ENCODE assay signal across 8 cellular contexts in genomic region chr16:680625-680945, GRCh38. TPM values are rescaled to one million over a fixed set of nuclear protein-coding genes. Genes with fewer than 3 reads are reported as not detected.
DNase-seq lines count a peak whose midpoint lies in the region; ATAC-seq lines count a peak whose summit lies in the region.

No MANE protein-coding gene starts in this region.

- ATAC-seq in activated T-helper 17 cell treated with anti-CD3 and anti-CD28 coated beads, Interleukin-2, amount 50 U/mL, for 72 hours (replicated peaks), result no peak
- ATAC-seq in GM21576 (IDR thresholded peaks at IDR 0.05; ENCODE audit: unreplicated experiment), result no peak

- peak overlapping the region; percentile 93 for H3K27ac ChIP-seq in substantia nigra (ENCODE audit: low read depth, low read length, poor library complexity, severe bottlenecking)

- DNase-seq in T-helper 1 cell, result no peak
- DNase-seq in immature natural killer cell, result no peak
- DNase-seq in substantia nigra (lab: John Stamatoyannopoulos, UW), result no peak
- DNase-seq in NCI-H510A treated with DMSO at 0.1 percent for 48 hours (lab: John Stamatoyannopoulos, UW), result no peak
- no peak for DNase-seq in DMS79 treated with DMSO at 0.1 percent for 48 hours (lab: John Stamatoyannopoulos, UW)

- peak overlapping the region; percentile 82 for H3K4me3 Mint-ChIP-seq in T-helper 1 cell treated with Interleukin-12 subunit alpha and Interleukin-12 subunit beta and Interleukin-4 antibody, amounts not matched to agents 30 μg/mL and 1 μg/mL, for 36 hours
- peak overlapping the region; percentile 73 for H3K4me3 Mint-ChIP-seq in activated T-helper 17 cell treated with anti-CD3 and anti-CD28 coated beads, Interleukin-2, amount 50 U/mL, for 72 hours
- H3K4me3 Mint-ChIP-seq in immature natural killer cell, result peak overlapping the region; percentile 59 to 81 (median 65)

- H3K4me1 Mint-ChIP-seq in T-helper 1 cell treated with Interleukin-12 subunit alpha and Interleukin-12 subunit beta and Interleukin-4 antibody, amounts not matched to agents 30 μg/mL and 1 μg/mL, for 36 hours (ENCODE audit: low read depth), result peaks cover 13% of the 10 kb centered on the region
- peaks cover 4% of the 10 kb centered on the region for H3K4me1 Mint-ChIP-seq in activated T-helper 17 cell treated with anti-CD3 and anti-CD28 coated beads, Interleukin-2, amount 50 U/mL, for 72 hours
- peaks cover 11 to 21% of the 10 kb centered on the region in 2 donors for H3K4me1 Mint-ChIP-seq in immature natural killer cell

- H3K36me3 Mint-ChIP-seq in T-helper 1 cell treated with Interleukin-12 subunit alpha and Interleukin-12 subunit beta and Interleukin-4 antibody, amounts not matched to agents 30 μg/mL and 1 μg/mL, for 36 hours (ENCODE audit: low read depth), result peaks cover 8% of the 10 kb centered on the region
- peaks cover 29% of the 10 kb centered on the region for H3K36me3 Mint-ChIP-seq in activated T-helper 17 cell treated with anti-CD3 and anti-CD28 coated beads, Interleukin-2, amount 50 U/mL, for 72 hours (ENCODE audit: low read depth)
- peaks cover 0 to 2% (median 0%) of the 10 kb centered on the region in 3 donors for H3K36me3 Mint-ChIP-seq in immature natural killer cell

- no peak overlapping the region for H3K27ac Mint-ChIP-seq in T-helper 1 cell treated with Interleukin-12 subunit alpha and Interleukin-12 subunit beta and Interleukin-4 antibody, amounts not matched to agents 30 μg/mL and 1 μg/mL, for 36 hours
- H3K27ac Mint-ChIP-seq in activated T-helper 17 cell treated with anti-CD3 and anti-CD28 coated beads, Interleukin-2, amount 50 U/mL, for 72 hours, result no peak overlapping the region
- peak overlapping the region in 1 of 6 donors; percentile 72 for H3K27ac Mint-ChIP-seq in immature natural killer cell

- H3K27me3 Mint-ChIP-seq in T-helper 1 cell treated with Interleukin-12 subunit alpha and Interleukin-12 subunit beta and Interleukin-4 antibody, amounts not matched to agents 30 μg/mL and 1 μg/mL, for 36 hours (ENCODE audit: low read depth), result no peaks in the 10 kb centered on the region
- H3K27me3 Mint-ChIP-seq in activated T-helper 17 cell treated with anti-CD3 and anti-CD28 coated beads, Interleukin-2, amount 50 U/mL, for 72 hours, result no peaks in the 10 kb centered on the region
- peaks cover 4 to 7% (median 7%) of the 10 kb centered on the region in 3 donors for H3K27me3 Mint-ChIP-seq in immature natural killer cell (ENCODE audit: low read depth in 3 of 3)

- no peaks in the 10 kb centered on the region for H3K9me3 Mint-ChIP-seq in T-helper 1 cell treated with Interleukin-12 subunit alpha and Interleukin-12 subunit beta and Interleukin-4 antibody, amounts not matched to agents 30 μg/mL and 1 μg/mL, for 36 hours
- no peaks in the 10 kb centered on the region for H3K9me3 Mint-ChIP-seq in activated T-helper 17 cell treated with anti-CD3 and anti-CD28 coated beads, Interleukin-2, amount 50 U/mL, for 72 hours
- H3K9me3 Mint-ChIP-seq in immature natural killer cell, result no peaks in the 10 kb centered on the region

RNA-seq across cellular contexts. Expression of gene STUB1, which starts 0.4 kb away (rescaled TPM):
- total RNA-seq in activated T-helper 17 cell treated with anti-CD3 and anti-CD28 coated beads, Interleukin-2, amount 50 U/mL, for 72 hours, result 10 to 100 TPM; 47.5 to 98.2 TPM
- 100 to 1,000 TPM; 183 to 225 (median 194) TPM for polyA plus RNA-seq in immature natural killer cell

RNA-seq across cellular contexts. Expression of gene JMJD8, which starts 3.5 kb away (rescaled TPM):
- total RNA-seq in activated T-helper 17 cell treated with anti-CD3 and anti-CD28 coated beads, Interleukin-2, amount 50 U/mL, for 72 hours, result 10 to 100 TPM; 16.8 to 26.8 TPM
- 10 to 100 TPM; 38.3 to 63.5 (median 47.4) TPM for polyA plus RNA-seq in immature natural killer cell

RNA-seq across cellular contexts. Expression of gene RHBDL1, which starts 5.1 kb away (rescaled TPM):
- total RNA-seq in activated T-helper 17 cell treated with anti-CD3 and anti-CD28 coated beads, Interleukin-2, amount 50 U/mL, for 72 hours, result 1 to 10 TPM; 2.9 to 5.4 TPM
- not detected for polyA plus RNA-seq in immature natural killer cell

RNA-seq across cellular contexts. Expression of gene WDR24, which starts 9.6 kb away (rescaled TPM):
- total RNA-seq in activated T-helper 17 cell treated with anti-CD3 and anti-CD28 coated beads, Interleukin-2, amount 50 U/mL, for 72 hours, result 10 to 100 TPM; 15.6 to 18.7 TPM
- polyA plus RNA-seq in immature natural killer cell, result 10 to 100 TPM in 1 of 3 donors, 1 to 10 TPM in 2; 4.9 to 15.1 (median 5.2) TPM

RNA-seq across cellular contexts. Expression of gene RHOT2, which starts 12.7 kb away (rescaled TPM):
- 100 to 1,000 TPM; 134 to 149 TPM for total RNA-seq in activated T-helper 17 cell treated with anti-CD3 and anti-CD28 coated beads, Interleukin-2, amount 50 U/mL, for 72 hours
- polyA plus RNA-seq in immature natural killer cell, result 10 to 100 TPM; 36.8 to 53.3 (median 43.0) TPM
